Comparison of ENCODE assay signal across 19 cellular contexts in the genomic region with DNA sequence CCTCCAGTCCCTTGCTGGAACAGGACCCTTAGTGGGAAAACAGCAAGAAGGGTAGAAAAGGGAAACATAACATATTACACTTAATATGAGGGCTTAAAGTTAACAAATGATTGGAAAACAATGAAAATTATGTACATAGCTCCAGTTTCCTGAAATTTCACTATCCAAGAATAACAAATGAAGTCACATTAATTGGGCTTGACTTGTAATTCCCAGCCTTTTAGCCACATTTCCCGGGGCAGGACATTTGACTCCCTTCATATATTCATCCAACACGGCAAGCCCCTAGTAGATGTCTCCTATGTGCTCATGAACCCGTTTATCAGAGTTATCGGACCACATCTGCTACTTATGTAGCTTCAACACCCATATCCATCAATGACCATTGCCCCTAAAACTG. TPM values are rescaled to one million over a fixed set of nuclear protein-coding genes. Genes with fewer than 3 reads are reported as not detected.
DNase-seq lines count a peak whose midpoint lies in the region; ATAC-seq and TF ChIP-seq lines count a peak whose summit lies in the region.
"Had no signal": no experiment of that assay in that cellular context is flagged by ENCODE, and none has a peak within 500 bp of the region (broad histone marks: within the 10 kb centered on the region; RNA-seq: fewer than 3 reads in every experiment).

No MANE protein-coding gene starts in this region.

- DNase-seq in NCI-H748 (lab: John Stamatoyannopoulos, UW; ENCODE audit: unreplicated experiment) (peak; percentile 10), NCI-H748 treated with DMSO at 0.1 percent for 48 hours (lab: John Stamatoyannopoulos, UW) (no peak), dorsolateral prefrontal cortex (no peak), COR-L47 (lab: John Stamatoyannopoulos, UW) (no peak)
- DNase-seq in stimulated activated CD4-positive, alpha-beta T cell treated with anti-CD3 and anti-CD28 coated beads, Interleukin-2, amount 100 ng/mL, for 48 hours = no peak
- DNase-seq: 8988T; C1 segment of cervical spinal cord; Caco-2; CD4-positive, alpha-beta memory T cell; DMS153; DND-41; GDM1; H9 had no signal

- no peaks in the 10 kb centered on the region for H3K9me3 ChIP-seq in neutrophil
- H3K9me3 ChIP-seq: A549, Caco-2 had no signal

- no peak for TF ChIP-seq CTCF in dorsolateral prefrontal cortex (IDR thresholded peaks at IDR 0.05 in 54 of 56, conservative IDR thresholded peaks at IDR 0.05 in 2 of 56; ENCODE audit: low read depth in 1 of 56, partially characterized antibody in 56 of 56)
- TF ChIP-seq CTCF in neutrophil (IDR thresholded peaks at IDR 0.05) = no peak

- H3K27me3 ChIP-seq in dorsolateral prefrontal cortex (no peaks in the 10 kb centered on the region), neutrophil (no peaks in the 10 kb centered on the region)

- no peak for ATAC-seq in GM21367 (IDR thresholded peaks at IDR 0.05; ENCODE audit: unreplicated experiment)
- ATAC-seq: A549, HCT116 had no signal

- H3K36me3 ChIP-seq in neutrophil = peaks cover 43% of the 10 kb centered on the region

- no peaks in the 10 kb centered on the region for H3K4me1 ChIP-seq in neutrophil (ENCODE audit: control insufficient read depth in 1 of 2, insufficient read depth in 1 of 2, low read depth in 1 of 2, low read length in 1 of 2)
- H3K4me1 ChIP-seq: A549 had no signal

- intact Hi-C loops in dorsolateral prefrontal cortex (cut with DNase I) = no loop called here

- H3K27ac ChIP-seq in dorsolateral prefrontal cortex (peak overlapping the region in 33 of 59 donors; percentile 7 to 69 (median 48)), neutrophil (peak overlapping the region; percentile 30)
- H3K27ac ChIP-seq: A549 had no signal

- H3K4me3 ChIP-seq in dorsolateral prefrontal cortex (no peak overlapping the region), neutrophil (ENCODE audit: low read depth in 1 of 2, low read length in 1 of 2) (no peak overlapping the region)
- H3K4me3 ChIP-seq: A549, GM12878, GM23338 had no signal

RNA-seq across cellular contexts. Expression of a gene that starts 7.8 kb away (rescaled TPM):
- total RNA-seq in dorsolateral prefrontal cortex = 10 to 100 TPM in 108 of 120 experiments, 1 to 10 TPM in 12; 7.7 to 52.2 (median 13.2) TPM
- total RNA-seq: GM23338, H9 had no signal

RNA-seq across cellular contexts. Expression of a gene that starts 18.2 kb away (rescaled TPM):
- total RNA-seq in dorsolateral prefrontal cortex = 100 to 1,000 TPM in 3 of 120 experiments, 10 to 100 TPM in 113, 1 to 10 TPM in 4; 8.6 to 195 (median 16.5) TPM

RNA-seq across cellular contexts. Expression of a gene that starts 58.1 kb away (rescaled TPM):
- 100 to 1,000 TPM in 33 of 120 experiments, 10 to 100 TPM in 87; 39.5 to 269 (median 82.3) TPM for total RNA-seq in dorsolateral prefrontal cortex
